In the genomic region with DNA sequence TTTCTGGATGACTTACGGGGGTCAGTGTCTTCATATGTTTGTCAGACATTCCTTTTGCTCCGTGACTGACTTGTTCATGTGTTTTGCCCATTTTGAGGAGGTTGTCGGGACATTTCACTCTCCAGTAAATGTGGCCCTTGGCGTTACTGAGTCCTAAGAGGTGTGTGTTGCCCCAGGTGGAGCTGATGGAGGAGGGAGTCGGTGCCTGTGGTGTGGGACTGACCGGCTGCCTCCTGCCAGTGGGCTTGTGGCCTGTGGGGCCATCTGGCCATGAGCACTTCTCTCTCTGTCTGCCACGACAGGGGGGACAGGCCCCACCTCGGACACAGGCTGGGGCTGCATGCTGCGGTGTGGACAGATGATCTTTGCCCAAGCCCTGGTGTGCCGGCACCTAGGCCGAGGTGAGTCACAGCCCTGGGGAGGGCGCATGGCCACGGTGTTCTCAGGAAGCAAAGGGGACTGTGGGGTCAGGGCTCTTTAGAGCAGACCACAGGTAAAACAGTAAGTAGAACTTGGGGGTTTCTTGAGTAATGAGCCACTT, we compare ENCODE assay signal across 1 cellular context.
TF ChIP-seq lines count a peak whose summit lies in the region.

No MANE protein-coding gene starts in this region.

TF ChIP-seq in HepG2, 621 proteins besides CTCF, POLR2A, EP300 and RAD21 (continued from another document and continues in another):
- TF ChIP-seq, protein P1, sequence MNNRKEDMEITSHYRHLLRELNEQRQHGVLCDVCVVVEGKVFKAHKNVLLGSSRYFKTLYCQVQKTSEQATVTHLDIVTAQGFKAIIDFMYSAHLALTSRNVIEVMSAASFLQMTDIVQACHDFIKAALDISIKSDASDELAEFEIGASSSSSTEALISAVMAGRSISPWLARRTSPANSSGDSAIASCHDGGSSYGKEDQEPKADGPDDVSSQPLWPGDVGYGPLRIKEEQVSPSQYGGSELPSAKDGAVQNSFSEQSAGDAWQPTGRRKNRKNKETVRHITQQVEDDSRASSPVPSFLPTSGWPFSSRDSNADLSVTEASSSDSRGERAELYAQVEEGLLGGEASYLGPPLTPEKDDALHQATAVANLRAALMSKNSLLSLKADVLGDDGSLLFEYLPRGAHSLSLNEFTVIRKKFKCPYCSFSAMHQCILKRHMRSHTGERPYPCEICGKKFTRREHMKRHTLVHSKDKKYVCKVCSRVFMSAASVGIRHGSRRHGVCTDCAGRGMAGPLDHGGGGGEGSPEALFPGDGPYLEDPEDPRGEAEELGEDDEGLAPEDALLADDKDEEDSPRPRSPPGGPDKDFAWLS (CRISPR knock-in tag; IDR thresholded peaks at IDR 0.05; ENCODE audit: borderline replicate concordance), result peak; percentile 88; the same call in 1 of the 2 replicates
- TF ChIP-seq SRSF9 (IDR thresholded peaks at IDR 0.05; ENCODE audit: borderline replicate concordance, insufficient read depth, low read depth, low read length, poor library complexity, severe bottlenecking) (no peak), NFE2 (CRISPR knock-in tag; IDR thresholded peaks at IDR 0.05) (no peak), ZNF883 (CRISPR knock-in tag; IDR thresholded peaks at IDR 0.05; ENCODE audit: not compliant biosample characterization) (no peak), RXRB (CRISPR knock-in tag; IDR thresholded peaks at IDR 0.05; ENCODE audit: borderline replicate concordance) (peak; percentile 92), GTF3A (CRISPR knock-in tag; conservative IDR thresholded peaks at IDR 0.05) (no peak), SOX5 (CRISPR knock-in tag; IDR thresholded peaks at IDR 0.05; ENCODE audit: borderline replicate concordance) (peak; percentile 65), TGIF2 (CRISPR knock-in tag; IDR thresholded peaks at IDR 0.05) (no peak), ZKSCAN5 (CRISPR knock-in tag; IDR thresholded peaks at IDR 0.05) (no peak; the same call in 1 of the 2 replicates), FOXK1 (CRISPR knock-in tag; IDR thresholded peaks at IDR 0.05; ENCODE audit: borderline replicate concordance, low read depth) (peak; percentile 22; the same call in 1 of the 2 replicates), REXO4 (CRISPR knock-in tag; IDR thresholded peaks at IDR 0.05; ENCODE audit: borderline replicate concordance) (no peak), SRF (IDR thresholded peaks at IDR 0.05; ENCODE audit: low read depth, low read length) (no peak), JUN (CRISPR knock-in tag; IDR thresholded peaks at IDR 0.05) (peak; percentile 94), MAFF (IDR thresholded peaks at IDR 0.05; ENCODE audit: low read depth, low read length) (no peak), ZNF558 (CRISPR knock-in tag; IDR thresholded peaks at IDR 0.05; ENCODE audit: borderline replicate concordance) (no peak), HNRNPH1 (optimal IDR thresholded peaks at IDR 0.05; ENCODE audit: low read depth, low read length) (no peak), HNRNPUL1 (IDR thresholded peaks at IDR 0.05; ENCODE audit: low read depth, low read length) (no peak), KLF6 (CRISPR knock-in tag; IDR thresholded peaks at IDR 0.05) (no peak; the same call in 1 of the 2 replicates), SPEN (CRISPR knock-in tag; IDR thresholded peaks at IDR 0.05; ENCODE audit: low read depth) (peak; percentile 94), SP140L (CRISPR knock-in tag; IDR thresholded peaks at IDR 0.05; ENCODE audit: borderline replicate concordance) (no peak), ZSCAN20 (CRISPR knock-in tag; IDR thresholded peaks at IDR 0.05; ENCODE audit: borderline replicate concordance) (peak; percentile 89; the same call in 1 of the 2 replicates), NR2F6 (IDR thresholded peaks at IDR 0.05) (no peak), NR2F6 (CRISPR knock-in tag; IDR thresholded peaks at IDR 0.05) (peak; percentile 94)
- TF ChIP-seq, protein P2, sequence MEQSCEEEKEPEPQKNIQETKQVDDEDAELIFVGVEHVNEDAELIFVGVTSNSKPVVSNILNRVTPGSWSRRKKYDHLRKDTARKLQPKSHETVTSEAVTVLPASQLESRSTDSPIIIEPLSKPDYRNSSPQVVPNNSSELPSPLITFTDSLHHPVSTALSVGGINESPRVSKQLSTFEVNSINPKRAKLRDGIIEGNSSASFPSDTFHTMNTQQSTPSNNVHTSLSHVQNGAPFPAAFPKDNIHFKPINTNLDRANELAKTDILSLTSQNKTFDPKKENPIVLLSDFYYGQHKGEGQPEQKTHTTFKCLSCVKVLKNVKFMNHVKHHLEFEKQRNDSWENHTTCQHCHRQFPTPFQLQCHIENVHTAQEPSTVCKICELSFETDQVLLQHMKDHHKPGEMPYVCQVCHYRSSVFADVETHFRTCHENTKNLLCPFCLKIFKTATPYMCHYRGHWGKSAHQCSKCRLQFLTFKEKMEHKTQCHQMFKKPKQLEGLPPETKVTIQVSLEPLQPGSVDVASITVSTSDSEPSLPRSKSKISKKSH (CRISPR knock-in tag; IDR thresholded peaks at IDR 0.05; ENCODE audit: borderline replicate concordance), result no peak
- TF ChIP-seq, protein P3, sequence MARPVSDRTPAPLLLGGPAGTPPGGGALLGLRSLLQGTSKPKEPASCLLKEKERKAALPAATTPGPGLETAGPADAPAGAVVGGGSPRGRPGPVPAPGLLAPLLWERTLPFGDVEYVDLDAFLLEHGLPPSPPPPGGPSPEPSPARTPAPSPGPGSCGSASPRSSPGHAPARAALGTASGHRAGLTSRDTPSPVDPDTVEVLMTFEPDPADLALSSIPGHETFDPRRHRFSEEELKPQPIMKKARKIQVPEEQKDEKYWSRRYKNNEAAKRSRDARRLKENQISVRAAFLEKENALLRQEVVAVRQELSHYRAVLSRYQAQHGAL (CRISPR knock-in tag; IDR thresholded peaks at IDR 0.05; ENCODE audit: not compliant biosample characterization), result no peak
- TF ChIP-seq, protein P4, sequence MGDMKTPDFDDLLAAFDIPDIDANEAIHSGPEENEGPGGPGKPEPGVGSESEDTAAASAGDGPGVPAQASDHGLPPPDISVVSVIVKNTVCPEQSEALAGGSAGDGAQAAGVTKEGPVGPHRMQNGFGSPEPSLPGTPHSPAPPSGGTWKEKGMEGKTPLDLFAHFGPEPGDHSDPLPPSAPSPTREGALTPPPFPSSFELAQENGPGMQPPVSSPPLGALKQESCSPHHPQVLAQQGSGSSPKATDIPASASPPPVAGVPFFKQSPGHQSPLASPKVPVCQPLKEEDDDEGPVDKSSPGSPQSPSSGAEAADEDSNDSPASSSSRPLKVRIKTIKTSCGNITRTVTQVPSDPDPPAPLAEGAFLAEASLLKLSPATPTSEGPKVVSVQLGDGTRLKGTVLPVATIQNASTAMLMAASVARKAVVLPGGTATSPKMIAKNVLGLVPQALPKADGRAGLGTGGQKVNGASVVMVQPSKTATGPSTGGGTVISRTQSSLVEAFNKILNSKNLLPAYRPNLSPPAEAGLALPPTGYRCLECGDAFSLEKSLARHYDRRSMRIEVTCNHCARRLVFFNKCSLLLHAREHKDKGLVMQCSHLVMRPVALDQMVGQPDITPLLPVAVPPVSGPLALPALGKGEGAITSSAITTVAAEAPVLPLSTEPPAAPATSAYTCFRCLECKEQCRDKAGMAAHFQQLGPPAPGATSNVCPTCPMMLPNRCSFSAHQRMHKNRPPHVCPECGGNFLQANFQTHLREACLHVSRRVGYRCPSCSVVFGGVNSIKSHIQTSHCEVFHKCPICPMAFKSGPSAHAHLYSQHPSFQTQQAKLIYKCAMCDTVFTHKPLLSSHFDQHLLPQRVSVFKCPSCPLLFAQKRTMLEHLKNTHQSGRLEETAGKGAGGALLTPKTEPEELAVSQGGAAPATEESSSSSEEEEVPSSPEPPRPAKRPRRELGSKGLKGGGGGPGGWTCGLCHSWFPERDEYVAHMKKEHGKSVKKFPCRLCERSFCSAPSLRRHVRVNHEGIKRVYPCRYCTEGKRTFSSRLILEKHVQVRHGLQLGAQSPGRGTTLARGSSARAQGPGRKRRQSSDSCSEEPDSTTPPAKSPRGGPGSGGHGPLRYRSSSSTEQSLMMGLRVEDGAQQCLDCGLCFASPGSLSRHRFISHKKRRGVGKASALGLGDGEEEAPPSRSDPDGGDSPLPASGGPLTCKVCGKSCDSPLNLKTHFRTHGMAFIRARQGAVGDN (CRISPR knock-in tag; IDR thresholded peaks at IDR 0.05), result peak; percentile 99
- TF ChIP-seq, protein P5, sequence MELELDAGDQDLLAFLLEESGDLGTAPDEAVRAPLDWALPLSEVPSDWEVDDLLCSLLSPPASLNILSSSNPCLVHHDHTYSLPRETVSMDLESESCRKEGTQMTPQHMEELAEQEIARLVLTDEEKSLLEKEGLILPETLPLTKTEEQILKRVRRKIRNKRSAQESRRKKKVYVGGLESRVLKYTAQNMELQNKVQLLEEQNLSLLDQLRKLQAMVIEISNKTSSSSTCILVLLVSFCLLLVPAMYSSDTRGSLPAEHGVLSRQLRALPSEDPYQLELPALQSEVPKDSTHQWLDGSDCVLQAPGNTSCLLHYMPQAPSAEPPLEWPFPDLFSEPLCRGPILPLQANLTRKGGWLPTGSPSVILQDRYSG (CRISPR knock-in tag; IDR thresholded peaks at IDR 0.05), result no peak
- TF ChIP-seq, protein P6, sequence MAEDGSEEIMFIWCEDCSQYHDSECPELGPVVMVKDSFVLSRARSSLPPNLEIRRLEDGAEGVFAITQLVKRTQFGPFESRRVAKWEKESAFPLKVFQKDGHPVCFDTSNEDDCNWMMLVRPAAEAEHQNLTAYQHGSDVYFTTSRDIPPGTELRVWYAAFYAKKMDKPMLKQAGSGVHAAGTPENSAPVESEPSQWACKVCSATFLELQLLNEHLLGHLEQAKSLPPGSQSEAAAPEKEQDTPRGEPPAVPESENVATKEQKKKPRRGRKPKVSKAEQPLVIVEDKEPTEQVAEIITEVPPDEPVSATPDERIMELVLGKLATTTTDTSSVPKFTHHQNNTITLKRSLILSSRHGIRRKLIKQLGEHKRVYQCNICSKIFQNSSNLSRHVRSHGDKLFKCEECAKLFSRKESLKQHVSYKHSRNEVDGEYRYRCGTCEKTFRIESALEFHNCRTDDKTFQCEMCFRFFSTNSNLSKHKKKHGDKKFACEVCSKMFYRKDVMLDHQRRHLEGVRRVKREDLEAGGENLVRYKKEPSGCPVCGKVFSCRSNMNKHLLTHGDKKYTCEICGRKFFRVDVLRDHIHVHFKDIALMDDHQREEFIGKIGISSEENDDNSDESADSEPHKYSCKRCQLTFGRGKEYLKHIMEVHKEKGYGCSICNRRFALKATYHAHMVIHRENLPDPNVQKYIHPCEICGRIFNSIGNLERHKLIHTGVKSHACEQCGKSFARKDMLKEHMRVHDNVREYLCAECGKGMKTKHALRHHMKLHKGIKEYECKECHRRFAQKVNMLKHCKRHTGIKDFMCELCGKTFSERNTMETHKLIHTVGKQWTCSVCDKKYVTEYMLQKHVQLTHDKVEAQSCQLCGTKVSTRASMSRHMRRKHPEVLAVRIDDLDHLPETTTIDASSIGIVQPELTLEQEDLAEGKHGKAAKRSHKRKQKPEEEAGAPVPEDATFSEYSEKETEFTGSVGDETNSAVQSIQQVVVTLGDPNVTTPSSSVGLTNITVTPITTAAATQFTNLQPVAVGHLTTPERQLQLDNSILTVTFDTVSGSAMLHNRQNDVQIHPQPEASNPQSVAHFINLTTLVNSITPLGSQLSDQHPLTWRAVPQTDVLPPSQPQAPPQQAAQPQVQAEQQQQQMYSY (CRISPR knock-in tag; IDR thresholded peaks at IDR 0.05), result no peak
- TF ChIP-seq, protein P7, sequence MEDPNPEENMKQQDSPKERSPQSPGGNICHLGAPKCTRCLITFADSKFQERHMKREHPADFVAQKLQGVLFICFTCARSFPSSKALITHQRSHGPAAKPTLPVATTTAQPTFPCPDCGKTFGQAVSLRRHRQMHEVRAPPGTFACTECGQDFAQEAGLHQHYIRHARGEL (CRISPR knock-in tag; IDR thresholded peaks at IDR 0.05), result no peak
- TF ChIP-seq, protein P8, sequence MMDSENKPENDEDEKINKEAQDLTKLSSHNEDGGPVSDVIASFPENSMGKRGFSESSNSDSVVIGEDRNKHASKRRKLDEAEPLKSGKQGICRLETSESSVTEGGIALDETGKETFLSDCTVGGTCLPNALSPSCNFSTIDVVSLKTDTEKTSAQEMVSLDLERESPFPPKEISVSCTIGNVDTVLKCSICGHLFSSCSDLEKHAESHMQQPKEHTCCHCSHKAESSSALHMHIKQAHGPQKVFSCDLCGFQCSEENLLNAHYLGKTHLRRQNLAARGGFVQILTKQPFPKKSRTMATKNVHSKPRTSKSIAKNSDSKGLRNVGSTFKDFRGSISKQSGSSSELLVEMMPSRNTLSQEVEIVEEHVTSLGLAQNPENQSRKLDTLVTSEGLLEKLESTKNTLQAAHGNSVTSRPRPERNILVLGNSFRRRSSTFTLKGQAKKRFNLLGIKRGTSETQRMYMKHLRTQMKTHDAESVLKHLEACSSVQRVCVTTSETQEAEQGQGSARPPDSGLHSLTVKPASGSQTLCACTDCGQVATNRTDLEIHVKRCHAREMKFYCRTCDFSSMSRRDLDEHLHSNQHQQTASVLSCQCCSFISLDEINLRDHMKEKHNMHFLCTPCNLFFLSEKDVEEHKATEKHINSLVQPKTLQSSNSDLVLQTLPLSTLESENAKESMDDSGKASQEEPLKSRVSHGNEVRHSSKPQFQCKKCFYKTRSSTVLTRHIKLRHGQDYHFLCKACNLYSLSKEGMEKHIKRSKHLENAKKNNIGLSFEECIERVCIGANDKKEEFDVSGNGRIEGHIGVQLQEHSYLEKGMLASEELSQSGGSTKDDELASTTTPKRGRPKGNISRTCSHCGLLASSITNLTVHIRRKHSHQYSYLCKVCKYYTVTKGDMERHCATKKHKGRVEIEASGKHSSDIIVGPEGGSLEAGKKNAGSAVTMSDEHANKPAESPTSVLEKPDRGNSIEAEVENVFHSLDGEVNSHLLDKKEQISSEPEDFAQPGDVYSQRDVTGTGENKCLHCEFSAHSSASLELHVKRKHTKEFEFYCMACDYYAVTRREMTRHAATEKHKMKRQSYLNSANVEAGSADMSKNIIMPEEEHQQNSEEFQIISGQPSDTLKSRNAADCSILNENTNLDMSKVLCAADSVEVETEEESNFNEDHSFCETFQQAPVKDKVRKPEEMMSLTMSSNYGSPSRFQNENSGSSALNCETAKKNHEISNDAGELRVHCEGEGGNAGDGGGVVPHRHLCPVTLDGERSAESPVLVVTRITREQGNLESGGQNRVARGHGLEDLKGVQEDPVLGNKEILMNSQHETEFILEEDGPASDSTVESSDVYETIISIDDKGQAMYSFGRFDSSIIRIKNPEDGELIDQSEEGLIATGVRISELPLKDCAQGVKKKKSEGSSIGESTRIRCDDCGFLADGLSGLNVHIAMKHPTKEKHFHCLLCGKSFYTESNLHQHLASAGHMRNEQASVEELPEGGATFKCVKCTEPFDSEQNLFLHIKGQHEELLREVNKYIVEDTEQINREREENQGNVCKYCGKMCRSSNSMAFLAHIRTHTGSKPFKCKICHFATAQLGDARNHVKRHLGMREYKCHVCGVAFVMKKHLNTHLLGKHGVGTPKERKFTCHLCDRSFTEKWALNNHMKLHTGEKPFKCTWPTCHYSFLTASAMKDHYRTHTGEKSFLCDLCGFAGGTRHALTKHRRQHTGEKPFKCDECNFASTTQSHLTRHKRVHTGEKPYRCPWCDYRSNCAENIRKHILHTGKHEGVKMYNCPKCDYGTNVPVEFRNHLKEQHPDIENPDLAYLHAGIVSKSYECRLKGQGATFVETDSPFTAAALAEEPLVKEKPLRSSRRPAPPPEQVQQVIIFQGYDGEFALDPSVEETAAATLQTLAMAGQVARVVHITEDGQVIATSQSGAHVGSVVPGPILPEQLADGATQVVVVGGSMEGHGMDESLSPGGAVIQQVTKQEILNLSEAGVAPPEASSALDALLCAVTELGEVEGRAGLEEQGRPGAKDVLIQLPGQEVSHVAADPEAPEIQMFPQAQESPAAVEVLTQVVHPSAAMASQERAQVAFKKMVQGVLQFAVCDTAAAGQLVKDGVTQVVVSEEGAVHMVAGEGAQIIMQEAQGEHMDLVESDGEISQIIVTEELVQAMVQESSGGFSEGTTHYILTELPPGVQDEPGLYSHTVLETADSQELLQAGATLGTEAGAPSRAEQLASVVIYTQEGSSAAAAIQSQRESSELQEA (CRISPR knock-in tag; IDR thresholded peaks at IDR 0.05; ENCODE audit: not compliant biosample characterization), result no peak
